In the genomic region with DNA sequence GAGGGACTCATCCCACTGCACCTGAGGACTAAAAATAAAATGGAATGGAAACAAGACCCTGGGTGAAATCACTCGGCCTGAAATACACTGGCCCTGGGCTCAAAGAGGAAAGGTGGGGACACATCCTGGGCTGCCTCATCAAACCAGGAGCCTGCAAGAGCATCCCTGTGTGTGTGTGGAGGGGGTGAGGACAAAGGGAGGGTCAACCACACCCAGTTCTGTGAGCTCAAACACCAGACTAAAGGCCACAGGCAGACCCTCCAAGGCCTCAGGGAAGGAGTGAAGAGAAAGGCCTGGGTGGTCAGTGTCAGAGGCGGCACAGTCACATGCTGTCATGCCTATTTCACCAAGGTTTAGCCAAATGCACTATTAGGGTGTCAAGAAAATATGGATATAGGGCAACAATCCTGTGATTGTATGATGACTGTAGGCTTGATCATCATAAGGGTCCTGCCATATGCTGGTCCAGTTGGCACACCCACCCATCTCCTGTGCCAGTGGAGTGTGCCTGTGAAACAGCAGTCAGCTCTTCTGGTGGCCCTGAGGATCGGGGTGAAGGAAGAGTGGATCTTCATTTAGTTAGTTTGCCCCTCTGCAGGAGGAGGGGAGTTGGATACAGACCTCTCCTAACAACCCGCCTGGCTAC, we compare ENCODE assay signal across 9 cellular contexts. TPM values are rescaled to one million over a fixed set of nuclear protein-coding genes. Genes with fewer than 3 reads are reported as not detected.
DNase-seq lines count a peak whose midpoint lies in the region; ATAC-seq, FAIRE-seq and TF ChIP-seq lines count a peak whose summit lies in the region.
"Had no signal": no experiment of that assay in that cellular context is flagged by ENCODE, and none has a peak within 500 bp of the region (broad histone marks: within the 10 kb centered on the region; RNA-seq: fewer than 3 reads in every experiment).

No MANE protein-coding gene starts in this region.

- H3K36me3 Mint-ChIP-seq in glutamatergic neuron (ENCODE audit: unreplicated experiment) = no peaks in the 10 kb centered on the region
- H3K36me3 Mint-ChIP-seq in stimulated activated effector memory CD8-positive, alpha-beta T cell treated with anti-CD3 and anti-CD28 coated beads, Interleukin-12 subunit alpha, Interleukin-12 subunit beta, amount 100 ng/mL, for 72 hours = peaks cover 17% of the 10 kb centered on the region

- no peak for TF ChIP-seq CTCF in Panc1 (IDR thresholded peaks at IDR 0.05)
- no peak for TF ChIP-seq CTCF in glutamatergic neuron (IDR thresholded peaks at IDR 0.05; ENCODE audit: partially characterized antibody, unreplicated experiment)

- no peaks in the 10 kb centered on the region for H3K9me3 Mint-ChIP-seq in glutamatergic neuron (ENCODE audit: unreplicated experiment)
- no peaks in the 10 kb centered on the region for H3K9me3 Mint-ChIP-seq in stimulated activated effector memory CD8-positive, alpha-beta T cell treated with anti-CD3 and anti-CD28 coated beads, Interleukin-12 subunit alpha, Interleukin-12 subunit beta, amount 100 ng/mL, for 72 hours

- H3K4me3 ChIP-seq in Panc1 (ENCODE audit: low read depth in 2 of 2, low read length in 2 of 2) = no peak overlapping the region

- POLR2A ChIA-PET in Panc1 (lab: Charles Lee) = interaction anchor here (0.7 kb wide), 1 partner anchor 44 kb away, joined by 3 read pairs; no protein-coding TSS in a partner anchor

- peak overlapping the region; percentile 34 for H3K4me3 Mint-ChIP-seq in glutamatergic neuron (ENCODE audit: unreplicated experiment)
- no peak overlapping the region for H3K4me3 Mint-ChIP-seq in stimulated activated effector memory CD8-positive, alpha-beta T cell treated with anti-CD3 and anti-CD28 coated beads, Interleukin-12 subunit alpha, Interleukin-12 subunit beta, amount 100 ng/mL, for 72 hours

- FAIRE-seq in GM19239 (lab: Jason Lieb, UNC) = no peak
- FAIRE-seq: A204.1 had no signal

- no peaks in the 10 kb centered on the region for H3K27me3 ChIP-seq in Panc1 (ENCODE audit: control insufficient read depth, insufficient read depth, low read length)

- peak overlapping the region; percentile 57; the same call in 1 of the 2 replicates for H3K27ac ChIP-seq in Panc1 (ENCODE audit: low read length)

- intact Hi-C loops in Panc1 (cut with micrococcal nuclease; ENCODE audit: unreplicated experiment) = loop anchor here (2.0 kb wide), 1 partner anchor 56 kb away; a partner anchor contains a TSS

- H3K36me3 ChIP-seq in Panc1 (ENCODE audit: control insufficient read depth, insufficient read depth, low read length) = no peaks in the 10 kb centered on the region

- peak; percentile 15 for ATAC-seq in Panc1
- peak; percentile 35 for ATAC-seq in stimulated activated effector memory CD8-positive, alpha-beta T cell treated with anti-CD3 and anti-CD28 coated beads, Interleukin-12 subunit alpha, Interleukin-12 subunit beta, amount 100 ng/mL, for 72 hours
- no peak for ATAC-seq in GM18498 (IDR thresholded peaks at IDR 0.05; ENCODE audit: unreplicated experiment)

- no peak overlapping the region for H3K27ac Mint-ChIP-seq in glutamatergic neuron (ENCODE audit: unreplicated experiment)
- H3K27ac Mint-ChIP-seq in stimulated activated effector memory CD8-positive, alpha-beta T cell treated with anti-CD3 and anti-CD28 coated beads, Interleukin-12 subunit alpha, Interleukin-12 subunit beta, amount 100 ng/mL, for 72 hours = peak overlapping the region; percentile 68

- H3K27me3 Mint-ChIP-seq in glutamatergic neuron (ENCODE audit: unreplicated experiment) = peaks cover 10% of the 10 kb centered on the region

- peak; percentile 17 for DNase-seq in activated CD4-positive, CD25-positive, alpha-beta regulatory T cell treated with anti-CD3 and anti-CD28 coated beads, Interleukin-2, amount 50 U/mL, for 72 hours
- DNase-seq in activated CD4-positive, CD25-positive, alpha-beta regulatory T cell (lab: John Stamatoyannopoulos, UW) = no peak
- DNase-seq in Panc1 (ENCODE audit: low read depth, low spot score) (no peak), glutamatergic neuron (peak; percentile 3), GM19239 (ENCODE audit: insufficient read length, low spot score) (no peak)
- no peak for DNase-seq in stimulated activated effector memory CD8-positive, alpha-beta T cell treated with anti-CD3 and anti-CD28 coated beads, Interleukin-12 subunit alpha, Interleukin-12 subunit beta, amount 100 ng/mL, for 72 hours (ENCODE audit: low spot score in 2 of 2)
- DNase-seq in NK-92 treated with Interleukin-12 subunit alpha and Interleukin-12 subunit beta, amount 100 ng/mL, for 24 hours (lab: John Stamatoyannopoulos, UW) = no peak

- H3K9me3 ChIP-seq in Panc1 (ENCODE audit: control insufficient read depth, insufficient read depth, low read depth, low read length) = no peaks in the 10 kb centered on the region

- peaks cover 7% of the 10 kb centered on the region for H3K4me1 Mint-ChIP-seq in glutamatergic neuron (ENCODE audit: low read depth, unreplicated experiment)
- H3K4me1 Mint-ChIP-seq in stimulated activated effector memory CD8-positive, alpha-beta T cell treated with anti-CD3 and anti-CD28 coated beads, Interleukin-12 subunit alpha, Interleukin-12 subunit beta, amount 100 ng/mL, for 72 hours = peaks cover 25% of the 10 kb centered on the region

- BruUV-seq in Panc1 (replicated peaks; lab: Mats Ljungman, UMichigan) = no TSS peak

- CTCF ChIA-PET in Panc1 (lab: Charles Lee) = no interaction called here

- in situ Hi-C loops in Panc1 (cut with HindIII; ENCODE audit: low pct_unique_long_range_greater_than_20kb, low sequenced_read_pairs) = no loop called here

- peaks cover 9% of the 10 kb centered on the region for H3K4me1 ChIP-seq in Panc1 (ENCODE audit: control insufficient read depth, insufficient read depth, low read length)

RNA-seq across cellular contexts. Expression of a gene that starts 28.9 kb away (rescaled TPM):
- total RNA-seq in Panc1 (2021; ENCODE audit: unreplicated experiment) = 356 TPM
- polyA plus RNA-seq in Panc1 (2012; ENCODE audit: insufficient read length) = 270 TPM
- total RNA-seq in glutamatergic neuron (ENCODE audit: unreplicated experiment) = 288 TPM

RNA-seq across cellular contexts. Expression of a gene that starts 55.5 kb away (rescaled TPM):
- total RNA-seq in Panc1 (2021; ENCODE audit: unreplicated experiment) = 46.2 TPM
- polyA plus RNA-seq in Panc1 (2012; ENCODE audit: insufficient read length) = 52.2 TPM
- total RNA-seq in glutamatergic neuron (ENCODE audit: unreplicated experiment) = 41.3 TPM

Comparison
In these comparisons a context has a peak if more than half of its experiments do, and no peak if none do; other contexts are left out.
1. DNase-seq: peak in activated CD4-positive, CD25-positive, alpha-beta regulatory T cell treated with anti-CD3 and anti-CD28 coated beads, Interleukin-2, amount 50 U/mL, for 72 hours (single experiment) and glutamatergic neuron (single experiment); none in activated CD4-positive, CD25-positive, alpha-beta regulatory T cell (0 of 4), Panc1 (single experiment), stimulated activated effector memory CD8-positive, alpha-beta T cell treated with anti-CD3 and anti-CD28 coated beads, Interleukin-12 subunit alpha, Interleukin-12 subunit beta, amount 100 ng/mL, for 72 hours (0 of 2), NK-92 treated with Interleukin-12 subunit alpha and Interleukin-12 subunit beta, amount 100 ng/mL, for 24 hours (single experiment) and GM19239 (single experiment).